36 cellular contexts compared by ENCODE assay signal in genomic region chr3:150564243-150564642, GRCh38.
"Had no signal": no experiment of that assay in that cellular context is flagged by ENCODE, and none has a peak within 500 bp of the region (broad histone marks: within the 10 kb centered on the region; RNA-seq: fewer than 3 reads in every experiment).

No MANE protein-coding gene starts in this region.

- H3K4me3 ChIP-seq: adrenal gland, body of pancreas, breast epithelium had no signal

- ATAC-seq: activated CD4-positive, alpha-beta T cell treated with anti-CD3 and anti-CD28 coated beads for 36 hours; activated CD4-positive, CD25-positive, alpha-beta regulatory T cell treated with anti-CD3 and anti-CD28 coated beads, Interleukin-2, amount 50 U/mL, for 24 hours; activated CD8-positive, alpha-beta memory T cell treated with anti-CD3 and anti-CD28 coated beads, Interleukin-2, amount 10 ng/mL, durations not matched to agents 7 days and 5 days; activated CD8-positive, alpha-beta T cell treated with anti-CD3 and anti-CD28 coated beads, Interleukin-2, amount 10 ng/mL, durations not matched to agents 7 days and 5 days; activated naive CD4-positive, alpha-beta T cell treated with anti-CD3 and anti-CD28 coated beads, Interleukin-2, amount 50 U/mL, for 72 hours; activated T-helper 17 cell treated with anti-CD3 and anti-CD28 coated beads, Interleukin-2, amount 50 U/mL, for 72 hours; body of pancreas; WTC11 had no signal

- H3K27ac ChIP-seq: adrenal gland, body of pancreas, brain microvascular endothelial cell, breast epithelium, WERI-Rb-1 had no signal

- DNase-seq: activated CD4-positive, alpha-beta memory T cell treated with anti-CD3 and anti-CD28 coated beads, Interleukin-2, amount 10 ng/mL, durations not matched to agents 7 days and 5 days; activated CD4-positive, alpha-beta T cell treated with anti-CD3 and anti-CD28 coated beads for 1 hour; activated CD4-positive, alpha-beta T cell treated with anti-CD3 and anti-CD28 coated beads for 36 hours; activated CD4-positive, alpha-beta T cell treated with anti-CD3 and anti-CD28 coated beads for 48 hours; activated CD4-positive, alpha-beta T cell treated with anti-CD3 and anti-CD28 coated beads, Interleukin-2, amount 10 ng/mL, durations not matched to agents 7 days and 5 days; activated CD4-positive, alpha-beta T cell treated with anti-CD3 and anti-CD28 coated beads, Interleukin-2, amount 50 U/mL, for 48 hours; activated CD4-positive, CD25-positive, alpha-beta regulatory T cell; activated CD8-positive, alpha-beta memory T cell treated with anti-CD3 and anti-CD28 coated beads for 24 hours; activated CD8-positive, alpha-beta memory T cell treated with anti-CD3 and anti-CD28 coated beads, Interleukin-2, amount 10 ng/mL, durations not matched to agents 7 days and 5 days; activated CD8-positive, alpha-beta memory T cell treated with anti-CD3 and anti-CD28 coated beads, Interleukin-2, amount 50 U/mL, for 48 hours; activated CD8-positive, alpha-beta T cell treated with anti-CD3 and anti-CD28 coated beads, Interleukin-2, amount 10 ng/mL, durations not matched to agents 7 days and 5 days; activated effector memory CD4-positive, alpha-beta T cell treated with anti-CD3 and anti-CD28 coated beads, Interleukin-2, amount 50 U/mL, for 16 hours; activated gamma-delta T cell treated with Interleukin-2 at 50 U/mL for 16 hours; activated naive CD4-positive, alpha-beta T cell; activated naive CD4-positive, alpha-beta T cell treated with anti-CD3 and anti-CD28 coated beads for 36 hours; activated naive CD4-positive, alpha-beta T cell treated with anti-CD3 and anti-CD28 coated beads, Interleukin-2, amount 50 U/mL, for 16 hours; activated naive CD8-positive, alpha-beta T cell treated with anti-CD3 and anti-CD28 coated beads for 36 hours; activated T-cell treated with anti-CD3 and anti-CD28 coated beads, Interleukin-2, amount 50 U/mL, for 24 hours; activated T-cell treated with anti-CD3 and anti-CD28 coated beads, Interleukin-2, amount 50 U/mL, for 48 hours; adrenal gland; amniotic stem cell; aorta; body of pancreas; brain microvascular endothelial cell; central memory CD4-positive, alpha-beta T cell; T-helper 1 cell; T-helper 2 cell; T-helper 9 cell; WERI-Rb-1 had no signal

- FAIRE-seq: astrocyte, TTC549 had no signal
